ENCODE assay signal across 11 cellular contexts in genomic region chr22:42676059-42676607, GRCh38. TPM values are rescaled to one million over a fixed set of nuclear protein-coding genes. Genes with fewer than 3 reads are reported as not detected.
A peak's percentile ranks its signal among the peaks of the same experiment; 100 is the strongest.
DNase-seq lines count a peak whose midpoint lies in the region; ATAC-seq and TF ChIP-seq lines count a peak whose summit lies in the region.
"Had no signal": no experiment of that assay in that cellular context is flagged by ENCODE, and none has a peak within 500 bp of the region (broad histone marks: within the 10 kb centered on the region; RNA-seq: fewer than 3 reads in every experiment).

No MANE protein-coding gene starts in this region.

- no peaks in the 10 kb centered on the region for H3K9me3 ChIP-seq in T-helper 17 cell (ENCODE audit: control insufficient read depth, low read length, poor library complexity, severe bottlenecking)
- no peaks in the 10 kb centered on the region for H3K9me3 ChIP-seq in thymus (ENCODE audit: control insufficient read depth)

- H3K27ac ChIP-seq in thymus (ENCODE audit: low read depth), result peak overlapping the region; percentile 53

- ATAC-seq in T-helper 17 cell, result no peak
- no peak for ATAC-seq in HG03521 (IDR thresholded peaks at IDR 0.05; ENCODE audit: unreplicated experiment)
- ATAC-seq in HG02798 (IDR thresholded peaks at IDR 0.05; ENCODE audit: poor library complexity, unreplicated experiment), result no peak
- ATAC-seq: stimulated activated effector memory CD8-positive, alpha-beta T cell treated with anti-CD3 and anti-CD28 coated beads, Interleukin-12 subunit alpha, Interleukin-12 subunit beta, amount 100 ng/mL, for 72 hours had no signal

- TF ChIP-seq CTCF in fibroblast of pulmonary artery (IDR thresholded peaks at IDR 0.05; ENCODE audit: low read length, missing control alignments), result no peak
- TF ChIP-seq CTCF in nephron progenitor cell (IDR thresholded peaks at IDR 0.05), result no peak

- H3K9me3 Mint-ChIP-seq in nephron progenitor cell, result peaks cover 29% of the 10 kb centered on the region
- H3K9me3 Mint-ChIP-seq: stimulated activated effector memory CD8-positive, alpha-beta T cell treated with anti-CD3 and anti-CD28 coated beads, Interleukin-12 subunit alpha, Interleukin-12 subunit beta, amount 100 ng/mL, for 72 hours had no signal

- H3K4me1 ChIP-seq in thymus (ENCODE audit: control insufficient read depth, insufficient read depth, low read length), result no peaks in the 10 kb centered on the region

- H3K27me3 ChIP-seq in thymus (ENCODE audit: control insufficient read depth, insufficient read depth), result no peaks in the 10 kb centered on the region

- WGBS in thymus, result 78% methylated on average over 7 of the region's 7 CpGs

- H3K36me3 ChIP-seq in thymus (ENCODE audit: control insufficient read depth, insufficient read depth), result no peaks in the 10 kb centered on the region

- H3K27me3 Mint-ChIP-seq in T-helper 17 cell, result no peaks in the 10 kb centered on the region
- H3K27me3 Mint-ChIP-seq in nephron progenitor cell (ENCODE audit: low read depth, poor library complexity), result peaks cover 2% of the 10 kb centered on the region

- H3K4me3 ChIP-seq in fibroblast of pulmonary artery (replicated peaks; ENCODE audit: low read depth, low read length) (no peak overlapping the region), thymus (ENCODE audit: low read length) (no peak overlapping the region)

- DNase-seq in T-helper 17 cell, result no peak
- DNase-seq in fibroblast of pulmonary artery (ENCODE audit: low read depth), result peak; percentile 78
- no peak for DNase-seq in nephron progenitor cell
- DNase-seq in activated CD4-positive, alpha-beta T cell treated with anti-CD3 and anti-CD28 coated beads, Interleukin-2, amount 50 U/mL, for 1 hour, result no peak
- DNase-seq in NCI-H774 (lab: John Stamatoyannopoulos, UW), result no peak
- DNase-seq: aorta, RPMI8226 had no signal

- H3K27ac Mint-ChIP-seq in T-helper 17 cell (peak overlapping the region; percentile 43), nephron progenitor cell (peak overlapping the region; percentile 85)
- H3K27ac Mint-ChIP-seq: stimulated activated effector memory CD8-positive, alpha-beta T cell treated with anti-CD3 and anti-CD28 coated beads, Interleukin-12 subunit alpha, Interleukin-12 subunit beta, amount 100 ng/mL, for 72 hours had no signal

- H3K36me3 Mint-ChIP-seq in T-helper 17 cell (ENCODE audit: low read depth) (no peaks in the 10 kb centered on the region), nephron progenitor cell (ENCODE audit: low read depth) (peaks cover 22% of the 10 kb centered on the region)
- H3K36me3 Mint-ChIP-seq: stimulated activated effector memory CD8-positive, alpha-beta T cell treated with anti-CD3 and anti-CD28 coated beads, Interleukin-12 subunit alpha, Interleukin-12 subunit beta, amount 100 ng/mL, for 72 hours had no signal

- peaks cover 6% of the 10 kb centered on the region for H3K4me1 Mint-ChIP-seq in T-helper 17 cell
- peaks cover 28% of the 10 kb centered on the region for H3K4me1 Mint-ChIP-seq in nephron progenitor cell

- H3K4me3 Mint-ChIP-seq in T-helper 17 cell (no peak overlapping the region), nephron progenitor cell (no peak overlapping the region)
- H3K4me3 Mint-ChIP-seq: stimulated activated effector memory CD8-positive, alpha-beta T cell treated with anti-CD3 and anti-CD28 coated beads, Interleukin-12 subunit alpha, Interleukin-12 subunit beta, amount 100 ng/mL, for 72 hours had no signal

RNA-seq across cellular contexts. Expression of gene CYB5R3, which starts 26.9 kb away (rescaled TPM):
- total RNA-seq in T-helper 17 cell, result 10 to 100 TPM; 44.8 to 80.7 TPM
- polyA plus RNA-seq in thymus, result 70.7 TPM

RNA-seq across cellular contexts. Expression of gene ATP5MGL, which starts 35.7 kb away (rescaled TPM):
- total RNA-seq in T-helper 17 cell, result 1 to 10 TPM; 3.9 to 4.5 TPM
- polyA plus RNA-seq in thymus, result 0.07 TPM
- polyA plus RNA-seq: aorta had no signal

RNA-seq across cellular contexts. Expression of gene A4GALT, which starts 44.5 kb away (rescaled TPM):
- total RNA-seq in T-helper 17 cell, result not detected
- polyA plus RNA-seq in thymus, result 20.9 TPM
